1 cellular context compared by ENCODE assay signal in genomic region chr11:117799634-117800033, GRCh38.
TF ChIP-seq lines count a peak whose summit lies in the region.

No MANE protein-coding gene starts in this region.

TF ChIP-seq in HepG2, 621 proteins besides CTCF, POLR2A, EP300 and RAD21 (continued from another document):
- TF ChIP-seq NR2F6 (IDR thresholded peaks at IDR 0.05) (no peak), NR2F6 (CRISPR knock-in tag; IDR thresholded peaks at IDR 0.05) (peak; percentile 41; the same call in 1 of the 2 replicates), HNF4A (CRISPR knock-in tag; IDR thresholded peaks at IDR 0.05) (peak; percentile 16; the same call in 1 of the 2 replicates), ZNF883 (CRISPR knock-in tag; IDR thresholded peaks at IDR 0.05; ENCODE audit: not compliant biosample characterization) (no peak)
- TF ChIP-seq, protein P1, sequence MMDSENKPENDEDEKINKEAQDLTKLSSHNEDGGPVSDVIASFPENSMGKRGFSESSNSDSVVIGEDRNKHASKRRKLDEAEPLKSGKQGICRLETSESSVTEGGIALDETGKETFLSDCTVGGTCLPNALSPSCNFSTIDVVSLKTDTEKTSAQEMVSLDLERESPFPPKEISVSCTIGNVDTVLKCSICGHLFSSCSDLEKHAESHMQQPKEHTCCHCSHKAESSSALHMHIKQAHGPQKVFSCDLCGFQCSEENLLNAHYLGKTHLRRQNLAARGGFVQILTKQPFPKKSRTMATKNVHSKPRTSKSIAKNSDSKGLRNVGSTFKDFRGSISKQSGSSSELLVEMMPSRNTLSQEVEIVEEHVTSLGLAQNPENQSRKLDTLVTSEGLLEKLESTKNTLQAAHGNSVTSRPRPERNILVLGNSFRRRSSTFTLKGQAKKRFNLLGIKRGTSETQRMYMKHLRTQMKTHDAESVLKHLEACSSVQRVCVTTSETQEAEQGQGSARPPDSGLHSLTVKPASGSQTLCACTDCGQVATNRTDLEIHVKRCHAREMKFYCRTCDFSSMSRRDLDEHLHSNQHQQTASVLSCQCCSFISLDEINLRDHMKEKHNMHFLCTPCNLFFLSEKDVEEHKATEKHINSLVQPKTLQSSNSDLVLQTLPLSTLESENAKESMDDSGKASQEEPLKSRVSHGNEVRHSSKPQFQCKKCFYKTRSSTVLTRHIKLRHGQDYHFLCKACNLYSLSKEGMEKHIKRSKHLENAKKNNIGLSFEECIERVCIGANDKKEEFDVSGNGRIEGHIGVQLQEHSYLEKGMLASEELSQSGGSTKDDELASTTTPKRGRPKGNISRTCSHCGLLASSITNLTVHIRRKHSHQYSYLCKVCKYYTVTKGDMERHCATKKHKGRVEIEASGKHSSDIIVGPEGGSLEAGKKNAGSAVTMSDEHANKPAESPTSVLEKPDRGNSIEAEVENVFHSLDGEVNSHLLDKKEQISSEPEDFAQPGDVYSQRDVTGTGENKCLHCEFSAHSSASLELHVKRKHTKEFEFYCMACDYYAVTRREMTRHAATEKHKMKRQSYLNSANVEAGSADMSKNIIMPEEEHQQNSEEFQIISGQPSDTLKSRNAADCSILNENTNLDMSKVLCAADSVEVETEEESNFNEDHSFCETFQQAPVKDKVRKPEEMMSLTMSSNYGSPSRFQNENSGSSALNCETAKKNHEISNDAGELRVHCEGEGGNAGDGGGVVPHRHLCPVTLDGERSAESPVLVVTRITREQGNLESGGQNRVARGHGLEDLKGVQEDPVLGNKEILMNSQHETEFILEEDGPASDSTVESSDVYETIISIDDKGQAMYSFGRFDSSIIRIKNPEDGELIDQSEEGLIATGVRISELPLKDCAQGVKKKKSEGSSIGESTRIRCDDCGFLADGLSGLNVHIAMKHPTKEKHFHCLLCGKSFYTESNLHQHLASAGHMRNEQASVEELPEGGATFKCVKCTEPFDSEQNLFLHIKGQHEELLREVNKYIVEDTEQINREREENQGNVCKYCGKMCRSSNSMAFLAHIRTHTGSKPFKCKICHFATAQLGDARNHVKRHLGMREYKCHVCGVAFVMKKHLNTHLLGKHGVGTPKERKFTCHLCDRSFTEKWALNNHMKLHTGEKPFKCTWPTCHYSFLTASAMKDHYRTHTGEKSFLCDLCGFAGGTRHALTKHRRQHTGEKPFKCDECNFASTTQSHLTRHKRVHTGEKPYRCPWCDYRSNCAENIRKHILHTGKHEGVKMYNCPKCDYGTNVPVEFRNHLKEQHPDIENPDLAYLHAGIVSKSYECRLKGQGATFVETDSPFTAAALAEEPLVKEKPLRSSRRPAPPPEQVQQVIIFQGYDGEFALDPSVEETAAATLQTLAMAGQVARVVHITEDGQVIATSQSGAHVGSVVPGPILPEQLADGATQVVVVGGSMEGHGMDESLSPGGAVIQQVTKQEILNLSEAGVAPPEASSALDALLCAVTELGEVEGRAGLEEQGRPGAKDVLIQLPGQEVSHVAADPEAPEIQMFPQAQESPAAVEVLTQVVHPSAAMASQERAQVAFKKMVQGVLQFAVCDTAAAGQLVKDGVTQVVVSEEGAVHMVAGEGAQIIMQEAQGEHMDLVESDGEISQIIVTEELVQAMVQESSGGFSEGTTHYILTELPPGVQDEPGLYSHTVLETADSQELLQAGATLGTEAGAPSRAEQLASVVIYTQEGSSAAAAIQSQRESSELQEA (CRISPR knock-in tag; IDR thresholded peaks at IDR 0.05; ENCODE audit: not compliant biosample characterization) = no peak
